ENCODE assay signal across 16 cellular contexts in the genomic region with DNA sequence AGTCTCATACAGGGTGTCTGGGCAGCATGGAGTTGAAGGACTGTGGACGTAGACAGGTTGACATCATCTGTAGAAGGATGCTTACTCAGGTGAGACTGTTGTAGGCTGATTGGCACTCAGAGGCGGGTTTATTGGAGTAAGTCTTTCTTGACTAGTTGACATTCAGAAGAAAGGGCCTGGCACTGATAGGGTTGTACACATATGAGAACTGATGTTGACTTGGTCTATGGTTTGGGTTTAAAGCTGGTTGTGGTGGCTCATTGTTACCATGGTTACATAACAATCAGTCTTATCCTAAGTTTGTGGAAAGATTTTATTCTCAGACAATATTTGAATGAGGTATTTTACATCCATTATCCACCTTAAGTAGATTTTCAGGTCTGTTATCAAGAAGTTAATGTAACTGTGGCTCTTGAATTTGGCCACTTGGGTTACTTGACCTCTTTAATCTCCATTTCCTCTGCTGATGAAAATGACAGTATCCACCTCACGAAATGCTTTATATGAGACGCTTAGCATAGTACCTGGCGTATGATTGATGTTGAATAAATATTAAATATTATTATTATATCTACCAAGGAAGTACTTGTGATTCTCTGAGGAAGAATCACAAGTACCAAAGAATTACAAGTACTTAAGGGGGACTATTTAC.
DNase-seq lines count a peak whose midpoint lies in the region; ATAC-seq and TF ChIP-seq lines count a peak whose summit lies in the region.
"Had no signal": no experiment of that assay in that cellular context is flagged by ENCODE, and none has a peak within 500 bp of the region (broad histone marks: within the 10 kb centered on the region; RNA-seq: fewer than 3 reads in every experiment).

No MANE protein-coding gene starts in this region.

- no peak for TF ChIP-seq CTCF in liver (IDR thresholded peaks at IDR 0.05; ENCODE audit: low read depth, low read length, missing input control)
- TF ChIP-seq CTCF in upper lobe of right lung (IDR thresholded peaks at IDR 0.05): no peak

- no peaks in the 10 kb centered on the region for H3K27me3 ChIP-seq in liver (ENCODE audit: control insufficient read depth in 4 of 4, insufficient read depth in 4 of 4, low read length in 3 of 4)
- H3K27me3 ChIP-seq in upper lobe of right lung: no peaks in the 10 kb centered on the region
- no peaks in the 10 kb centered on the region for H3K27me3 ChIP-seq in CD8-positive, alpha-beta memory T cell (ENCODE audit: insufficient read depth, low read length, poor library complexity, severe bottlenecking)

- no peak overlapping the region for H3K27ac Mint-ChIP-seq in CD8-positive, alpha-beta memory T cell
- H3K27ac Mint-ChIP-seq: CD14-positive monocyte; CD8-positive, alpha-beta T cell had no signal

- H3K9ac ChIP-seq in liver (ENCODE audit: low read depth in 1 of 2, low read length in 2 of 2): no peak overlapping the region

- intact Hi-C loops in upper lobe of right lung (cut with DNase I): no loop called here

- H3K27ac ChIP-seq in liver (ENCODE audit: low read depth in 1 of 2, low read length in 2 of 2) (no peak overlapping the region), upper lobe of right lung (no peak overlapping the region)
- H3K27ac ChIP-seq in CD8-positive, alpha-beta memory T cell (ENCODE audit: low read depth, low read length): no peak overlapping the region
- H3K27ac ChIP-seq: 22Rv1, HL-60 had no signal

- H3K4me3 Mint-ChIP-seq in CD8-positive, alpha-beta memory T cell: no peak overlapping the region
- H3K4me3 Mint-ChIP-seq: CD14-positive monocyte; CD8-positive, alpha-beta T cell had no signal

- H3K4me1 ChIP-seq in liver (ENCODE audit: control insufficient read depth in 4 of 4, insufficient read depth in 4 of 4, low read length in 3 of 4) (no peaks in the 10 kb centered on the region), upper lobe of right lung (no peaks in the 10 kb centered on the region)
- no peaks in the 10 kb centered on the region for H3K4me1 ChIP-seq in CD8-positive, alpha-beta memory T cell (ENCODE audit: insufficient read depth, low read length)
- H3K4me1 ChIP-seq: Caco-2, HAP-1 had no signal

- POLR2A ChIA-PET in CD8-positive, alpha-beta memory T cell (lab: Charles Lee): no interaction called here

- ATAC-seq in upper lobe of right lung (peak; percentile 41), HG02623 (IDR thresholded peaks at IDR 0.05; ENCODE audit: unreplicated experiment) (no peak)
- ATAC-seq: CD8-positive, alpha-beta T cell had no signal

- H3K27me3 Mint-ChIP-seq in CD8-positive, alpha-beta memory T cell: peaks cover 9 to 30% of the 10 kb centered on the region in 2 donors

- H3K9me3 Mint-ChIP-seq in CD8-positive, alpha-beta memory T cell: peaks cover 0 to 7% (median 5%) of the 10 kb centered on the region in 5 donors

- H3K36me3 ChIP-seq in liver (ENCODE audit: control insufficient read depth in 4 of 4, insufficient read depth in 3 of 4, low read depth in 1 of 4, low read length in 3 of 4) (no peaks in the 10 kb centered on the region), upper lobe of right lung (no peaks in the 10 kb centered on the region)
- no peaks in the 10 kb centered on the region for H3K36me3 ChIP-seq in CD8-positive, alpha-beta memory T cell (ENCODE audit: insufficient read depth, low read length)
- H3K36me3 ChIP-seq: HAP-1 had no signal

- CTCF ChIA-PET in CD8-positive, alpha-beta memory T cell (lab: Charles Lee): no interaction called here

- H3K4me1 Mint-ChIP-seq in CD8-positive, alpha-beta memory T cell: no peaks in the 10 kb centered on the region
- H3K4me1 Mint-ChIP-seq: CD14-positive monocyte had no signal

- H3K9me3 ChIP-seq in liver (ENCODE audit: control insufficient read depth in 4 of 4, low read length in 3 of 4): no peaks in the 10 kb centered on the region
- no peaks in the 10 kb centered on the region for H3K9me3 ChIP-seq in upper lobe of right lung
- H3K9me3 ChIP-seq in CD8-positive, alpha-beta memory T cell (ENCODE audit: low read length): no peaks in the 10 kb centered on the region
- H3K9me3 ChIP-seq: Caco-2, HAP-1 had no signal

- H3K36me3 Mint-ChIP-seq in CD8-positive, alpha-beta memory T cell: peaks cover 0 to 5% (median 0%) of the 10 kb centered on the region in 3 donors
- H3K36me3 Mint-ChIP-seq: CD14-positive monocyte; CD8-positive, alpha-beta T cell had no signal

- 92% methylated on average over 5 of the region's 5 CpGs for WGBS in liver

- DNase-seq in DMS53 (lab: John Stamatoyannopoulos, UW): peak; percentile 38
- no peak for DNase-seq in DMS53 treated with DMSO at 0.1 percent for 48 hours (lab: John Stamatoyannopoulos, UW; ENCODE audit: unreplicated experiment)
- peak; percentile 64 for DNase-seq in DMS79 treated with DMSO at 0.1 percent for 48 hours (lab: John Stamatoyannopoulos, UW)
- DNase-seq in upper lobe of right lung: no peak
- DNase-seq in CD8-positive, alpha-beta memory T cell: no peak
- DNase-seq: Caco-2; CD8-positive, alpha-beta T cell; DND-41; GDM1; KG1 had no signal

- no peak for TF ChIP-seq RAD21 in liver (IDR thresholded peaks at IDR 0.05)

- H3K4me3 ChIP-seq in liver (ENCODE audit: low read depth in 1 of 3, low read length in 3 of 3) (no peak overlapping the region), upper lobe of right lung (no peak overlapping the region)
- H3K4me3 ChIP-seq in CD8-positive, alpha-beta memory T cell (ENCODE audit: low read length): no peak overlapping the region
- H3K4me3 ChIP-seq: HAP-1 had no signal

TF ChIP-seq in liver, 16 proteins besides CTCF, POLR2A, EP300 and RAD21:
- no peak for TF ChIP-seq FOXA1 (IDR thresholded peaks at IDR 0.05)
- peak; percentile 1 for TF ChIP-seq FOXA2 (IDR thresholded peaks at IDR 0.05)
TF ChIP-seq in liver: peak in this region for 1.

Comparison
In these comparisons a context has a peak if more than half of its experiments do, and no peak if none do; other contexts are left out.
1. DNase-seq: peak in DMS53 (single experiment) and DMS79 treated with DMSO at 0.1 percent for 48 hours (single experiment); none in DMS53 treated with DMSO at 0.1 percent for 48 hours (single experiment), upper lobe of right lung (single experiment) and CD8-positive, alpha-beta memory T cell (0 of 5).